Comparison of ENCODE assay signal across 11 cellular contexts in the genomic region with DNA sequence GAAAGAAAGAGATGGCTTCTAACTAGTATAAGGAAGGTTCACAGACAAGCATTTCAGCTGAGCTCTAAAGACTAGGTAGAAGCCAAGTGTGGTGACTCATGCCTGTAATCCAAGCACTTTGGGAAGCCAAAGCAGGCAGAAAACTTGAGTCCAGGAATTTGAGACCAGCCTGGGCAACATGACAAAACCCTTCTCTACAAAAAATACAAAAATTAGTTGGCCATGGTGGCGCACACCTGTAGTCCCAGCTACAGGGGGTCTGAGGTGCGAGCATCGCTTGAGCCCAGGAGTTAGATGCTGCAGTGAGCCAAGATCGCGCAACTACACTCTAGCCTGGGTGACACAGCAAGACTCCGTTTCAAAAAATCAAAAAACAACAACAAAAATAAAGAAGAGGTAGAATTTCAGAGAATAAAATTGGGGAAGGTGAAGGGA. TPM values are rescaled to one million over a fixed set of nuclear protein-coding genes. Genes with fewer than 3 reads are reported as not detected.
DNase-seq lines count a peak whose midpoint lies in the region; ATAC-seq, FAIRE-seq and TF ChIP-seq lines count a peak whose summit lies in the region.
"Had no signal": no experiment of that assay in that cellular context is flagged by ENCODE, and none has a peak within 500 bp of the region (broad histone marks: within the 10 kb centered on the region; RNA-seq: fewer than 3 reads in every experiment).

No MANE protein-coding gene starts in this region.

- H3K27me3 ChIP-seq in brain microvascular endothelial cell (replicated peaks): no peaks in the 10 kb centered on the region

- no peak overlapping the region for H3K27ac ChIP-seq in brain microvascular endothelial cell

- FAIRE-seq in GM12891 (lab: Jason Lieb, UNC): no peak

- in situ Hi-C loops in brain microvascular endothelial cell (cut with HindIII; ENCODE audit: low pct_ligation_motif_present, low sequenced_read_pairs): no loop called here

- CTCF ChIA-PET in AG04449 (lab: Yijun Ruan, JAX): interaction anchor here (0.7 to 2.0 kb wide), 5 partner anchors 14 to 247 kb away, joined by 3 to 7 read pairs (median 3); partner anchors contain the start of gene FBXO42

- POLR2A ChIA-PET in AG04449 (lab: Yijun Ruan, JAX): no interaction called here

- H3K4me3 ChIP-seq in AG04449 (ENCODE audit: low read depth, low read length) (no peak overlapping the region), brain microvascular endothelial cell (ENCODE audit: low read depth, low read length) (no peak overlapping the region)

- no peak for TF ChIP-seq POLR2A in GM12891 (IDR thresholded peaks at IDR 0.05; ENCODE audit: low read depth, low read length)

- DNase-seq in AG04449 (ENCODE audit: low read depth, low spot score) (peak; percentile 33), HS-5 (ENCODE audit: low read depth) (peak; percentile 31), brain microvascular endothelial cell (peak; percentile 76), kidney tubule cell (ENCODE audit: low spot score) (peak; percentile 59), GM12891 (ENCODE audit: insufficient read length, low spot score) (no peak), SHP77 treated with DMSO at 0.1 percent for 48 hours (lab: John Stamatoyannopoulos, UW) (no peak)
- DNase-seq in NK-92 treated with Interleukin-12 subunit alpha and Interleukin-12 subunit beta, amount 100 ng/mL, for 24 hours (lab: John Stamatoyannopoulos, UW): no peak
- DNase-seq: activated naive CD8-positive, alpha-beta T cell treated with anti-CD3 and anti-CD28 coated beads for 36 hours; DMS153; MM.1S had no signal

- no peaks in the 10 kb centered on the region for H3K36me3 ChIP-seq in brain microvascular endothelial cell (replicated peaks)

- TF ChIP-seq CTCF in AG04449 (IDR thresholded peaks at IDR 0.05; ENCODE audit: insufficient read depth, low read length, missing control alignments) (no peak), brain microvascular endothelial cell (IDR thresholded peaks at IDR 0.05; ENCODE audit: low read depth, low read length, missing control alignments) (no peak)

- ATAC-seq in HG03521 (IDR thresholded peaks at IDR 0.05; ENCODE audit: unreplicated experiment): no peak

TF ChIP-seq in GM12891, 5 proteins besides CTCF, POLR2A, EP300 and RAD21:
- TF ChIP-seq POU2F2 (IDR thresholded peaks at IDR 0.05; ENCODE audit: low read depth, low read length): no peak
- no peak for TF ChIP-seq SPI1 (IDR thresholded peaks at IDR 0.05; ENCODE audit: low read depth, low read length)
- TF ChIP-seq POLR2AphosphoS5 (IDR thresholded peaks at IDR 0.05; ENCODE audit: low read depth, low read length): no peak
- TF ChIP-seq PAX5 (IDR thresholded peaks at IDR 0.05; ENCODE audit: insufficient read depth, low read length, severe bottlenecking): no peak
- no peak for TF ChIP-seq TAF1 (IDR thresholded peaks at IDR 0.05; ENCODE audit: low read depth, low read length)
TF ChIP-seq in GM12891: peak in this region for 0.

RNA-seq across cellular contexts. Expression of gene FBXO42, which starts 27.8 kb away (rescaled TPM):
- 12.0 TPM for polyA plus RNA-seq in GM12891 (2012; ENCODE audit: low read depth, missing spikeins)

RNA-seq across cellular contexts. Expression of gene SZRD1, which starts 42.6 kb away (rescaled TPM):
- 102 TPM for polyA plus RNA-seq in GM12891 (2012; ENCODE audit: low read depth, missing spikeins)

Comparison
In these comparisons a context has a peak if more than half of its experiments do, and no peak if none do; other contexts are left out.
1. DNase-seq: peak in AG04449 (single experiment), HS-5 (single experiment), brain microvascular endothelial cell (single experiment) and kidney tubule cell (single experiment); none in NK-92 treated with Interleukin-12 subunit alpha and Interleukin-12 subunit beta, amount 100 ng/mL, for 24 hours (single experiment), GM12891 (single experiment) and SHP77 treated with DMSO at 0.1 percent for 48 hours (single experiment).